In genomic region chr3:130480736-130481135, GRCh38 we compare ENCODE assay signal across 8 cellular contexts. TPM values are rescaled to one million over a fixed set of nuclear protein-coding genes. Genes with fewer than 3 reads are reported as not detected.
DNase-seq lines count a peak whose midpoint lies in the region; ATAC-seq and TF ChIP-seq lines count a peak whose summit lies in the region.
"Had no signal": no experiment of that assay in that cellular context is flagged by ENCODE, and none has a peak within 500 bp of the region (broad histone marks: within the 10 kb centered on the region; RNA-seq: fewer than 3 reads in every experiment).

No MANE protein-coding gene starts in this region.

- no peaks in the 10 kb centered on the region for H3K9me3 ChIP-seq in GM23248 (ENCODE audit: low read depth)
- H3K9me3 ChIP-seq in OCI-LY3 (ENCODE audit: insufficient read depth, low read length) = peaks cover 1% of the 10 kb centered on the region; the same call in 1 of the 2 replicates

- no peak overlapping the region for H3K27ac ChIP-seq in GM23248
- no peak overlapping the region for H3K27ac ChIP-seq in OCI-LY3 (ENCODE audit: low read length)

- H3K9me3 Mint-ChIP-seq in immature natural killer cell = no peaks in the 10 kb centered on the region

- no peaks in the 10 kb centered on the region for H3K4me1 ChIP-seq in GM23248 (ENCODE audit: insufficient read depth)
- H3K4me1 ChIP-seq in OCI-LY3 (ENCODE audit: low read length) = peaks cover 8% of the 10 kb centered on the region; the same call in 1 of the 2 replicates

- no peak overlapping the region for H3K4me3 Mint-ChIP-seq in immature natural killer cell
- H3K4me3 Mint-ChIP-seq: activated naive CD8-positive, alpha-beta T cell treated with anti-CD3 and anti-CD28 coated beads, Interleukin-2, amount 10 ng/mL, durations not matched to agents 7 days and 5 days had no signal

- H3K36me3 Mint-ChIP-seq in immature natural killer cell = no peaks in the 10 kb centered on the region
- H3K36me3 Mint-ChIP-seq: activated naive CD8-positive, alpha-beta T cell treated with anti-CD3 and anti-CD28 coated beads, Interleukin-2, amount 10 ng/mL, durations not matched to agents 7 days and 5 days had no signal

- in situ Hi-C loops in GM23248 (cut with MboI) = no loop called here

- no peaks in the 10 kb centered on the region for H3K79me2 ChIP-seq in GM23248 (ENCODE audit: insufficient read depth)
- H3K79me2 ChIP-seq in OCI-LY3 (ENCODE audit: low read length) = no peaks in the 10 kb centered on the region

- no peak overlapping the region for H3K27ac Mint-ChIP-seq in immature natural killer cell
- H3K27ac Mint-ChIP-seq: activated naive CD8-positive, alpha-beta T cell treated with anti-CD3 and anti-CD28 coated beads, Interleukin-2, amount 10 ng/mL, durations not matched to agents 7 days and 5 days had no signal

- H4K20me1 ChIP-seq in GM23248 (ENCODE audit: insufficient read depth) = no peaks in the 10 kb centered on the region
- no peaks in the 10 kb centered on the region for H4K20me1 ChIP-seq in OCI-LY3 (ENCODE audit: insufficient read depth, low read length)

- no peak overlapping the region for H2AFZ ChIP-seq in GM23248
- H2AFZ ChIP-seq in OCI-LY3 (ENCODE audit: low read depth, low read length) = 0 out of 2 replicates have a peak overlapping the region, but pooled peaks have one; percentile 52

- H3K27me3 Mint-ChIP-seq in immature natural killer cell (ENCODE audit: low read depth in 3 of 3) = peaks cover 0 to 11% (median 3%) of the 10 kb centered on the region in 3 donors

- peak; percentile 67 for ATAC-seq in sciatic nerve
- no peak for ATAC-seq in HG03039 (IDR thresholded peaks at IDR 0.05; ENCODE audit: unreplicated experiment)
- no peak for ATAC-seq in GM19463 (IDR thresholded peaks at IDR 0.05; ENCODE audit: unreplicated experiment)

- peak; percentile 80 for DNase-seq in GM23248
- peak; percentile 16 for DNase-seq in fibroblast of the conjunctiva (ENCODE audit: low read depth)
- no peak for DNase-seq in sciatic nerve (ENCODE audit: low spot score)
- no peak for DNase-seq in immature natural killer cell
- DNase-seq: activated naive CD8-positive, alpha-beta T cell treated with anti-CD3 and anti-CD28 coated beads, Interleukin-2, amount 10 ng/mL, durations not matched to agents 7 days and 5 days had no signal

- H3K27me3 ChIP-seq in GM23248 (replicated peaks; ENCODE audit: insufficient read depth) (no peaks in the 10 kb centered on the region), OCI-LY3 (ENCODE audit: low read depth, low read length) (0 out of 2 replicates have a peak, but pooled peaks cover 2% of the 10 kb centered on the region)

- intact Hi-C loops in sciatic nerve (cut with DNase I) = no loop called here

- no peaks in the 10 kb centered on the region for H3K4me1 Mint-ChIP-seq in immature natural killer cell
- H3K4me1 Mint-ChIP-seq: activated naive CD8-positive, alpha-beta T cell treated with anti-CD3 and anti-CD28 coated beads, Interleukin-2, amount 10 ng/mL, durations not matched to agents 7 days and 5 days had no signal

- no peak overlapping the region for H3K4me3 ChIP-seq in GM23248
- no peak overlapping the region for H3K4me3 ChIP-seq in OCI-LY3 (ENCODE audit: low read length)

- no peaks in the 10 kb centered on the region for H3K9me2 ChIP-seq in GM23248 (ENCODE audit: insufficient read depth)

- H3K4me2 ChIP-seq in GM23248 (ENCODE audit: unreplicated experiment) = no peak overlapping the region
- H3K4me2 ChIP-seq in OCI-LY3 (ENCODE audit: low read length) = peak overlapping the region; percentile 22; the same call in 1 of the 2 replicates

- 10 to 21% methylated on average over 4 of the region's 4 CpGs for WGBS in GM23248 (ENCODE audit: low coverage in 1 of 2, low lambda C conversion rate in 2 of 2, missing lambda C conversion rate in 2 of 2), 2 experiments

- H3K9ac ChIP-seq in GM23248 = no peak overlapping the region
- H3K9ac ChIP-seq in OCI-LY3 (ENCODE audit: low read length) = no peak overlapping the region

- no peaks in the 10 kb centered on the region for H3F3A ChIP-seq in GM23248 (ENCODE audit: insufficient read depth)

- TF ChIP-seq CTCF in OCI-LY3 (IDR thresholded peaks at IDR 0.05; ENCODE audit: low read depth, low read length) = peak; percentile 41

- H3K36me3 ChIP-seq in GM23248 (ENCODE audit: low read depth) (no peaks in the 10 kb centered on the region), OCI-LY3 (replicated peaks; ENCODE audit: low read depth, low read length) (peaks cover under 1% of the 10 kb centered on the region)

RNA-seq across cellular contexts. Expression of gene COL6A6, which starts 36.2 kb away (rescaled TPM):
- total RNA-seq in GM23248 (2014; rRNA removed; shearing (Covaris generic)) = not detected in 2 replicates
- polyA plus RNA-seq in GM23248 (2016; fragmentation: Nextera tagmentation; extraction: Ambion mirVana) = 0.08 TPM in 1 of 2 replicates, not detected in the other
- total RNA-seq in sciatic nerve = 0.31 TPM
- polyA plus RNA-seq in immature natural killer cell = not detected
- total RNA-seq: activated naive CD8-positive, alpha-beta T cell treated with anti-CD3 and anti-CD28 coated beads, Interleukin-2, amount 10 ng/mL, durations not matched to agents 7 days and 5 days had no signal

Comparison
In these comparisons a context has a peak if more than half of its experiments do, and no peak if none do; other contexts are left out.
1. DNase-seq: peak in GM23248 (single experiment) and fibroblast of the conjunctiva (single experiment); none in sciatic nerve (single experiment) and immature natural killer cell (0 of 3).